1 cellular context compared by ENCODE assay signal in the genomic region with DNA sequence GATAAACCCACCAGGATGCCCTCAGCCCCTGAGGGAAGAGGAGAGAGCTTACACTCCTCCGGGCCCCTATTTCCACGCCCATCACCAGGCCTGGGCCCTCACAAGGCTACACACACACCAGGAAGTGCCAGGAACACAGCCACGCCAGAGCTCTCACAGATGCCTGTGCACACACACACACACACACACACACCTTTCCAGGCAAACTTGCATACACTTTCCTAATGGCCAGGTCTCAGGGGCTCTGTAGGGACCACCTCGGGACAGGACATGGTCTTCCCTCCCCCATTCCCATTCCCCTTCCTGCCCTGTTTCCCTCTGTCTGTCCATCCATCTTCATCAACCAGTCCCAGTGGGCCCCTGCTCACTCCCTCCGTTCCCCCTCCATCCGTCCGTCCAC.
TF ChIP-seq lines count a peak whose summit lies in the region.

No MANE protein-coding gene starts in this region.

TF ChIP-seq in HEK293, 187 proteins besides CTCF, POLR2A, EP300 and RAD21 (continued from another document):
- TF ChIP-seq OVOL3 (tag by site-specific recombination; IDR thresholded peaks at IDR 0.05) (no peak), ZNF660 (tag by site-specific recombination; IDR thresholded peaks at IDR 0.05) (no peak), ZNF155 (tag by site-specific recombination; IDR thresholded peaks at IDR 0.05) (no peak), SP3 (tag by site-specific recombination; IDR thresholded peaks at IDR 0.05) (no peak), ZSCAN23 (tag by site-specific recombination; IDR thresholded peaks at IDR 0.05) (no peak), ZNF544 (tag by site-specific recombination; IDR thresholded peaks at IDR 0.05) (no peak), BCL11A (tag by site-specific recombination; IDR thresholded peaks at IDR 0.05; ENCODE audit: low read depth) (no peak), SCRT2 (tag by site-specific recombination; IDR thresholded peaks at IDR 0.05) (no peak), ZNF76 (tag by site-specific recombination; IDR thresholded peaks at IDR 0.05; ENCODE audit: borderline replicate concordance, low read depth) (no peak), ZNF23 (tag by site-specific recombination; IDR thresholded peaks at IDR 0.05; ENCODE audit: borderline replicate concordance) (no peak), ZNF585B (tag by site-specific recombination; IDR thresholded peaks at IDR 0.05) (no peak), ZNF558 (tag by site-specific recombination; IDR thresholded peaks at IDR 0.05) (no peak), ZNF404 (tag by site-specific recombination; IDR thresholded peaks at IDR 0.05) (no peak), HOXA7 (CRISPR knock-in tag; IDR thresholded peaks at IDR 0.05; ENCODE audit: borderline replicate concordance) (no peak)
- TF ChIP-seq, protein P1, sequence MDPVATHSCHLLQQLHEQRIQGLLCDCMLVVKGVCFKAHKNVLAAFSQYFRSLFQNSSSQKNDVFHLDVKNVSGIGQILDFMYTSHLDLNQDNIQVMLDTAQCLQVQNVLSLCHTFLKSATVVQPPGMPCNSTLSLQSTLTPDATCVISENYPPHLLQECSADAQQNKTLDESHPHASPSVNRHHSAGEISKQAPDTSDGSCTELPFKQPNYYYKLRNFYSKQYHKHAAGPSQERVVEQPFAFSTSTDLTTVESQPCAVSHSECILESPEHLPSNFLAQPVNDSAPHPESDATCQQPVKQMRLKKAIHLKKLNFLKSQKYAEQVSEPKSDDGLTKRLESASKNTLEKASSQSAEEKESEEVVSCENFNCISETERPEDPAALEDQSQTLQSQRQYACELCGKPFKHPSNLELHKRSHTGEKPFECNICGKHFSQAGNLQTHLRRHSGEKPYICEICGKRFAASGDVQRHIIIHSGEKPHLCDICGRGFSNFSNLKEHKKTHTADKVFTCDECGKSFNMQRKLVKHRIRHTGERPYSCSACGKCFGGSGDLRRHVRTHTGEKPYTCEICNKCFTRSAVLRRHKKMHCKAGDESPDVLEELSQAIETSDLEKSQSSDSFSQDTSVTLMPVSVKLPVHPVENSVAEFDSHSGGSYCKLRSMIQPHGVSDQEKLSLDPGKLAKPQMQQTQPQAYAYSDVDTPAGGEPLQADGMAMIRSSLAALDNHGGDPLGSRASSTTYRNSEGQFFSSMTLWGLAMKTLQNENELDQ (tag by site-specific recombination; IDR thresholded peaks at IDR 0.05; ENCODE audit: low read depth), result no peak
- TF ChIP-seq, protein P2, sequence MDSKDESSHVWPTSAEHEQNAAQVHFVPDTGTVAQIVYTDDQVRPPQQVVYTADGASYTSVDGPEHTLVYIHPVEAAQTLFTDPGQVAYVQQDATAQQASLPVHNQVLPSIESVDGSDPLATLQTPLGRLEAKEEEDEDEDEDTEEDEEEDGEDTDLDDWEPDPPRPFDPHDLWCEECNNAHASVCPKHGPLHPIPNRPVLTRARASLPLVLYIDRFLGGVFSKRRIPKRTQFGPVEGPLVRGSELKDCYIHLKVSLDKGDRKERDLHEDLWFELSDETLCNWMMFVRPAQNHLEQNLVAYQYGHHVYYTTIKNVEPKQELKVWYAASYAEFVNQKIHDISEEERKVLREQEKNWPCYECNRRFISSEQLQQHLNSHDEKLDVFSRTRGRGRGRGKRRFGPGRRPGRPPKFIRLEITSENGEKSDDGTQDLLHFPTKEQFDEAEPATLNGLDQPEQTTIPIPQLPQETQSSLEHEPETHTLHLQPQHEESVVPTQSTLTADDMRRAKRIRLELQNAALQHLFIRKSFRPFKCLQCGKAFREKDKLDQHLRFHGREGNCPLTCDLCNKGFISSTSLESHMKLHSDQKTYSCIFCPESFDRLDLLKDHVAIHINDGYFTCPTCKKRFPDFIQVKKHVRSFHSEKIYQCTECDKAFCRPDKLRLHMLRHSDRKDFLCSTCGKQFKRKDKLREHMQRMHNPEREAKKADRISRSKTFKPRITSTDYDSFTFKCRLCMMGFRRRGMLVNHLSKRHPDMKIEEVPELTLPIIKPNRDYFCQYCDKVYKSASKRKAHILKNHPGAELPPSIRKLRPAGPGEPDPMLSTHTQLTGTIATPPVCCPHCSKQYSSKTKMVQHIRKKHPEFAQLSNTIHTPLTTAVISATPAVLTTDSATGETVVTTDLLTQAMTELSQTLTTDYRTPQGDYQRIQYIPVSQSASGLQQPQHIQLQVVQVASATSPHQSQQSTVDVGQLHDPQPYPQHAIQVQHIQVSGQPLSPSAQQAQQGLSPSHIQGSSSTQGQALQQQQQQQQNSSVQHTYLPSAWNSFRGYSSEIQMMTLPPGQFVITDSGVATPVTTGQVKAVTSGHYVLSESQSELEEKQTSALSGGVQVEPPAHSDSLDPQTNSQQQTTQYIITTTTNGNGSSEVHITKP (tag by site-specific recombination; IDR thresholded peaks at IDR 0.05), result no peak
- TF ChIP-seq, protein P3, sequence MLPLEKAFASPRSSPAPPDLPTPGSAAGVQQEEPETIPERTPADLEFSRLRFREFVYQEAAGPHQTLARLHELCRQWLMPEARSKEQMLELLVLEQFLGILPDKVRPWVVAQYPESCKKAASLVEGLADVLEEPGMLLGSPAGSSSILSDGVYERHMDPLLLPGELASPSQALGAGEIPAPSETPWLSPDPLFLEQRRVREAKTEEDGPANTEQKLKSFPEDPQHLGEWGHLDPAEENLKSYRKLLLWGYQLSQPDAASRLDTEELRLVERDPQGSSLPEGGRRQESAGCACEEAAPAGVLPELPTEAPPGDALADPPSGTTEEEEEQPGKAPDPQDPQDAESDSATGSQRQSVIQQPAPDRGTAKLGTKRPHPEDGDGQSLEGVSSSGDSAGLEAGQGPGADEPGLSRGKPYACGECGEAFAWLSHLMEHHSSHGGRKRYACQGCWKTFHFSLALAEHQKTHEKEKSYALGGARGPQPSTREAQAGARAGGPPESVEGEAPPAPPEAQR (tag by site-specific recombination; IDR thresholded peaks at IDR 0.05), result no peak
- TF ChIP-seq, protein P4, sequence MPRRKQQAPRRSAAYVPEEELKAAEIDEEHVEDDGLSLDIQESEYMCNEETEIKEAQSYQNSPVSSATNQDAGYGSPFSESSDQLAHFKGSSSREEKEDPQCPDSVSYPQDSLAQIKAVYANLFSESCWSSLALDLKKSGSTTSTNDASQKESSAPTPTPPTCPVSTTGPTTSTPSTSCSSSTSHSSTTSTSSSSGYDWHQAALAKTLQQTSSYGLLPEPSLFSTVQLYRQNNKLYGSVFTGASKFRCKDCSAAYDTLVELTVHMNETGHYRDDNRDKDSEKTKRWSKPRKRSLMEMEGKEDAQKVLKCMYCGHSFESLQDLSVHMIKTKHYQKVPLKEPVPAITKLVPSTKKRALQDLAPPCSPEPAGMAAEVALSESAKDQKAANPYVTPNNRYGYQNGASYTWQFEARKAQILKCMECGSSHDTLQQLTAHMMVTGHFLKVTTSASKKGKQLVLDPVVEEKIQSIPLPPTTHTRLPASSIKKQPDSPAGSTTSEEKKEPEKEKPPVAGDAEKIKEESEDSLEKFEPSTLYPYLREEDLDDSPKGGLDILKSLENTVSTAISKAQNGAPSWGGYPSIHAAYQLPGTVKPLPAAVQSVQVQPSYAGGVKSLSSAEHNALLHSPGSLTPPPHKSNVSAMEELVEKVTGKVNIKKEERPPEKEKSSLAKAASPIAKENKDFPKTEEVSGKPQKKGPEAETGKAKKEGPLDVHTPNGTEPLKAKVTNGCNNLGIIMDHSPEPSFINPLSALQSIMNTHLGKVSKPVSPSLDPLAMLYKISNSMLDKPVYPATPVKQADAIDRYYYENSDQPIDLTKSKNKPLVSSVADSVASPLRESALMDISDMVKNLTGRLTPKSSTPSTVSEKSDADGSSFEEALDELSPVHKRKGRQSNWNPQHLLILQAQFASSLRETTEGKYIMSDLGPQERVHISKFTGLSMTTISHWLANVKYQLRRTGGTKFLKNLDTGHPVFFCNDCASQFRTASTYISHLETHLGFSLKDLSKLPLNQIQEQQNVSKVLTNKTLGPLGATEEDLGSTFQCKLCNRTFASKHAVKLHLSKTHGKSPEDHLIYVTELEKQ (tag by site-specific recombination; IDR thresholded peaks at IDR 0.05; ENCODE audit: borderline replicate concordance), result no peak
- TF ChIP-seq, protein P5, sequence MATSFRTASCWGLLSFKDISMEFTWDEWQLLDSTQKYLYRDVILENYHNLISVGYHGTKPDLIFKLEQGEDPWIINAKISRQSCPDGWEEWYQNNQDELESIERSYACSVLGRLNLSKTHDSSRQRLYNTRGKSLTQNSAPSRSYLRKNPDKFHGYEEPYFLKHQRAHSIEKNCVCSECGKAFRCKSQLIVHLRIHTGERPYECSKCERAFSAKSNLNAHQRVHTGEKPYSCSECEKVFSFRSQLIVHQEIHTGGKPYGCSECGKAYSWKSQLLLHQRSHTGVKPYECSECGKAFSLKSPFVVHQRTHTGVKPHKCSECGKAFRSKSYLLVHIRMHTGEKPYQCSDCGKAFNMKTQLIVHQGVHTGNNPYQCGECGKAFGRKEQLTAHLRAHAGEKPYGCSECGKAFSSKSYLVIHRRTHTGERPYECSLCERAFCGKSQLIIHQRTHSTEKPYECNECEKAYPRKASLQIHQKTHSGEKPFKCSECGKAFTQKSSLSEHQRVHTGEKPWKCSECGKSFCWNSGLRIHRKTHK (tag by site-specific recombination; IDR thresholded peaks at IDR 0.05), result no peak
- TF ChIP-seq, protein P6, sequence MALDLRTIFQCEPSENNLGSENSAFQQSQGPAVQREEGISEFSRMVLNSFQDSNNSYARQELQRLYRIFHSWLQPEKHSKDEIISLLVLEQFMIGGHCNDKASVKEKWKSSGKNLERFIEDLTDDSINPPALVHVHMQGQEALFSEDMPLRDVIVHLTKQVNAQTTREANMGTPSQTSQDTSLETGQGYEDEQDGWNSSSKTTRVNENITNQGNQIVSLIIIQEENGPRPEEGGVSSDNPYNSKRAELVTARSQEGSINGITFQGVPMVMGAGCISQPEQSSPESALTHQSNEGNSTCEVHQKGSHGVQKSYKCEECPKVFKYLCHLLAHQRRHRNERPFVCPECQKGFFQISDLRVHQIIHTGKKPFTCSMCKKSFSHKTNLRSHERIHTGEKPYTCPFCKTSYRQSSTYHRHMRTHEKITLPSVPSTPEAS (tag by site-specific recombination; IDR thresholded peaks at IDR 0.05), result peak; percentile 79
